ENCODE assay signal across 1 cellular context in the genomic region with DNA sequence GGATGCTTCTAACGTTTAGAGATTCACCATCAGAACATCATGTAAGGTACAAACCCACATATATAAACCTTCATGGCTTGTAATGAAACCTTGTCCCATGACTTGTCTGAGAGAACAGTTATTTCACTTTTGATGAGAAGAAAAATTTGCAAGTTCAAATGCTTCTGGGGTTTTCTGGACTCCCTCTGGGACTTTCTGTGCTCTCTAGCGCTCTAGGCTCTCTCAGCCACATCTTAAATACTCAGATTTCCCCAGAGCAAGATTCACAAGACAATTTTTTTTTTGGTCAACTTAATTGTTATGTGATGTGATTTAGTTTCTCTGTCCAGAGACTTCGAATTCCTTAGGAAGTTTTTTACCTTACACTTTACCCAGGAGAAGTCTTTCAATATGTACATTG.
TF ChIP-seq lines count a peak whose summit lies in the region.

No MANE protein-coding gene starts in this region.

TF ChIP-seq in GM12878, 131 proteins besides CTCF, POLR2A, EP300 and RAD21 (continued from another document):
- TF ChIP-seq, protein P1, sequence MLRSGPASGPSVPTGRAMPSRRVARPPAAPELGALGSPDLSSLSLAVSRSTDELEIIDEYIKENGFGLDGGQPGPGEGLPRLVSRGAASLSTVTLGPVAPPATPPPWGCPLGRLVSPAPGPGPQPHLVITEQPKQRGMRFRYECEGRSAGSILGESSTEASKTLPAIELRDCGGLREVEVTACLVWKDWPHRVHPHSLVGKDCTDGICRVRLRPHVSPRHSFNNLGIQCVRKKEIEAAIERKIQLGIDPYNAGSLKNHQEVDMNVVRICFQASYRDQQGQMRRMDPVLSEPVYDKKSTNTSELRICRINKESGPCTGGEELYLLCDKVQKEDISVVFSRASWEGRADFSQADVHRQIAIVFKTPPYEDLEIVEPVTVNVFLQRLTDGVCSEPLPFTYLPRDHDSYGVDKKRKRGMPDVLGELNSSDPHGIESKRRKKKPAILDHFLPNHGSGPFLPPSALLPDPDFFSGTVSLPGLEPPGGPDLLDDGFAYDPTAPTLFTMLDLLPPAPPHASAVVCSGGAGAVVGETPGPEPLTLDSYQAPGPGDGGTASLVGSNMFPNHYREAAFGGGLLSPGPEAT (IDR thresholded peaks at IDR 0.05; ENCODE audit: low read depth), result peak; percentile 65; the same call in 1 of the 2 replicates
- TF ChIP-seq IRF4 (IDR thresholded peaks at IDR 0.05; ENCODE audit: low read depth, low read length) (0 out of 2 replicates have a peak, but pooled peaks have one; percentile 36), RUNX3 (IDR thresholded peaks at IDR 0.05; ENCODE audit: low read length) (peak; percentile 73), GATAD2B (conservative IDR thresholded peaks at IDR 0.05; ENCODE audit: low read depth) (peak; percentile 98), FOXK2 (IDR thresholded peaks at IDR 0.05) (no peak), MEF2B (IDR thresholded peaks at IDR 0.05; ENCODE audit: partially characterized antibody, poor library complexity, severe bottlenecking) (peak; percentile 100)
TF ChIP-seq in GM12878: peak in this region for 24.
